8 cellular contexts compared by ENCODE assay signal in genomic region chr1:207454046-207454964, GRCh38. TPM values are rescaled to one million over a fixed set of nuclear protein-coding genes. Genes with fewer than 3 reads are reported as not detected.
DNase-seq lines count a peak whose midpoint lies in the region; ATAC-seq, FAIRE-seq and TF ChIP-seq lines count a peak whose summit lies in the region.

CR2 (plus strand) TSS chr1:207454328; CDS start chr1:207454419, 91 bp downstream.

- FAIRE-seq in GM12878 (lab: Jason Lieb, UNC) (no peak), keratinocyte (lab: Jason Lieb, UNC) (no peak)

- H3K36me3 ChIP-seq in GM12878 (ENCODE audit: control insufficient read depth in 2 of 2, insufficient read depth in 2 of 2, low read length in 1 of 2) (no peaks in the 10 kb centered on the region), keratinocyte (ENCODE audit: control insufficient read depth in 2 of 2, extremely low read depth in 1 of 2, insufficient read depth in 2 of 2, low read length in 2 of 2) (no peaks in the 10 kb centered on the region)

- H3K9me1 ChIP-seq in keratinocyte (ENCODE audit: control insufficient read depth, extremely low read depth, insufficient read depth, low read length), result no peaks in the 10 kb centered on the region

- BruUV-seq in GM12878 (replicated peaks; lab: Mats Ljungman, UMichigan), result no TSS peak

- H3K27ac ChIP-seq in GM12878 (ENCODE audit: control insufficient read depth, insufficient read depth), result peak within 1 kb of the TSS; percentile 33
- no peak within 1 kb of the TSS for H3K27ac ChIP-seq in keratinocyte (ENCODE audit: control insufficient read depth, insufficient read depth, low read length)

- peak; percentile 51 for TF ChIP-seq RAD21 in GM12878 (IDR thresholded peaks at IDR 0.05; ENCODE audit: insufficient read depth, low read depth, low read length)

- CTCF ChIA-PET in GM12878 (lab: Yijun Ruan, JAX), result interaction anchor here (0.7 to 3.0 kb wide), 15 partner anchors 9 to 401 kb away, joined by 3 to 13 read pairs (median 4); partner anchors contain the start of genes CD55 and PFKFB2

- H3K9me3 ChIP-seq in GM12878 (replicated peaks; ENCODE audit: control insufficient read depth, insufficient read depth, low read length) (no peaks in the 10 kb centered on the region), keratinocyte (ENCODE audit: control insufficient read depth, low read depth, low read length) (no peaks in the 10 kb centered on the region)

- H3K4me3 ChIP-seq in GM12878, result peak within 1 kb of the TSS; percentile 77
- peak within 1 kb of the TSS in 2 of 3 experiments; percentile 16 to 49 for H3K4me3 ChIP-seq in keratinocyte (ENCODE audit: control insufficient read depth in 2 of 3, extremely low read depth in 1 of 3, insufficient read depth in 2 of 3, low read depth in 1 of 3, low read length in 3 of 3)

- DNase-seq in Ammon's horn (ENCODE audit: low spot score) (peak; percentile 4), GM12878 (ENCODE audit: low read depth, low spot score) (no peak), keratinocyte (ENCODE audit: low read depth, low spot score) (no peak), medulla oblongata (ENCODE audit: extremely low spot score) (no peak)
- DNase-seq in stimulated activated CD4-positive, alpha-beta T cell treated with anti-CD3 and anti-CD28 coated beads, Interleukin-1b, Interleukin-23, amount 100 ng/mL, for 4 hours (ENCODE audit: low read depth in 2 of 2), result peak; percentile 18 to 29

- TF ChIP-seq CTCF in GM12878 (IDR thresholded peaks at IDR 0.05 in 2 of 3, conservative IDR thresholded peaks at IDR 0.05 in 1 of 3; ENCODE audit: control insufficient read depth in 2 of 3, extremely low read depth in 1 of 3, insufficient read depth in 1 of 3, low read depth in 3 of 3, low read length in 3 of 3), result peak; percentile 42 to 62 (median 60)
- peak in 2 of 3 experiments; percentile 8 to 34 for TF ChIP-seq CTCF in keratinocyte (optimal IDR thresholded peaks at IDR 0.05 in 1 of 3, IDR thresholded peaks at IDR 0.05 in 1 of 3, conservative IDR thresholded peaks at IDR 0.05 in 1 of 3; ENCODE audit: extremely low read depth in 1 of 3, insufficient read depth in 2 of 3, low read length in 3 of 3)

- 0 out of 4 replicates have a peak, but pooled peaks of 1 of the 2 experiments have one; percentile 7 for TF ChIP-seq EP300 in GM12878 (IDR thresholded peaks at IDR 0.05; ENCODE audit: borderline replicate concordance in 1 of 2, control insufficient read depth in 1 of 2, low read depth in 2 of 2, low read length in 2 of 2)

- ATAC-seq in GM19025 (IDR thresholded peaks at IDR 0.05; ENCODE audit: low read depth, unreplicated experiment) (peak; percentile 77), HG03196 (IDR thresholded peaks at IDR 0.05; ENCODE audit: unreplicated experiment) (peak; percentile 79), SK-N-SH treated with all-trans-retinoic acid at 6 μM for 48 hours (peak; percentile 72), GM12878 (peak; percentile 88)

- H3K9ac ChIP-seq in GM12878 (ENCODE audit: control insufficient read depth, insufficient read depth, low read length), result peak within 1 kb of the TSS; percentile 61
- H3K9ac ChIP-seq in keratinocyte (ENCODE audit: control insufficient read depth, extremely low read depth, insufficient read depth, low read length), result no peak within 1 kb of the TSS

- intact Hi-C loops in GM12878 (cut with micrococcal nuclease; ENCODE audit: unreplicated experiment), result loop anchor here (2.0 kb wide), 2 partner anchors 24 to 44 kb away; no protein-coding TSS in a partner anchor

- H3K4me1 ChIP-seq in GM12878 (ENCODE audit: control insufficient read depth, insufficient read depth, low read length) (peaks cover 15% of the 10 kb centered on the region), keratinocyte (ENCODE audit: control insufficient read depth, extremely low read depth, insufficient read depth, low read length) (peaks cover 4% of the 10 kb centered on the region)

- peak; percentile 95 for TF ChIP-seq POLR2A in GM12878 (IDR thresholded peaks at IDR 0.05; ENCODE audit: low read depth, low read length)

- H4K20me1 ChIP-seq in GM12878 (ENCODE audit: control insufficient read depth, insufficient read depth), result no peaks in the 10 kb centered on the region
- H4K20me1 ChIP-seq in keratinocyte (ENCODE audit: control insufficient read depth, extremely low read depth, insufficient read depth, low read length), result no peaks in the 10 kb centered on the region

- RAD21 ChIA-PET in GM12878 (lab: Charles Lee; ENCODE audit: unreplicated experiment), result interaction anchor here (1.1 to 3.1 kb wide), 14 partner anchors 8 to 133 kb away, joined by 3 to 11 read pairs (median 4); partner anchors contain the start of genes CD55 and CR1

- H3K4me2 ChIP-seq in GM12878 (ENCODE audit: control insufficient read depth, insufficient read depth) (peak within 1 kb of the TSS; percentile 81), keratinocyte (ENCODE audit: control insufficient read depth, extremely low read depth, insufficient read depth, low read depth, low read length) (peak within 1 kb of the TSS; percentile 68)

- dilution Hi-C loops in keratinocyte (cut with MboI; ENCODE audit: extremely low pct_ligation_motif_present, low sequenced_read_pairs), result no loop called here

- SMC1A ChIA-PET in GM12878 (lab: Charles Lee; ENCODE audit: uncharacterized antibody, unreplicated experiment), result interaction anchor here (0.6 to 2.9 kb wide), 14 partner anchors 9 to 67 kb away, joined by 3 to 29 read pairs (median 5); partner anchors contain the start of gene CR1

- under 1% methylated on average over 73 of the region's 75 CpGs for WGBS in GM12878 (ENCODE audit: insufficient coverage, insufficient replicate concordance, low lambda C conversion rate, missing lambda C conversion rate)

- in situ Hi-C loops in GM12878 (cut with MboI), result no loop called here

- H3K79me2 ChIP-seq in GM12878 (ENCODE audit: control insufficient read depth, insufficient read depth, low read length) (peaks cover 19% of the 10 kb centered on the region), keratinocyte (ENCODE audit: control insufficient read depth, insufficient read depth, low read length) (no peaks in the 10 kb centered on the region)

- POLR2A ChIA-PET in GM12878 (lab: Charles Lee), result interaction anchor here (1.0 to 2.0 kb wide), 4 partner anchors 17 to 44 kb away, joined by 3 to 5 read pairs (median 4); partner anchors contain the start of gene CR1

- H2AFZ ChIP-seq in GM12878 (ENCODE audit: control insufficient read depth, low read depth, low read length), result peak within 1 kb of the TSS; percentile 42
- no peak within 1 kb of the TSS for H2AFZ ChIP-seq in keratinocyte (ENCODE audit: control insufficient read depth, low read length)

- H3K27me3 ChIP-seq in GM12878 (replicated peaks in 1 of 2; ENCODE audit: control insufficient read depth in 2 of 2, insufficient read depth in 2 of 2, low read length in 1 of 2) (no peaks in the 10 kb centered on the region), keratinocyte (ENCODE audit: control insufficient read depth, extremely low read depth, insufficient read depth, low read length) (peaks cover 59% of the 10 kb centered on the region)

TF ChIP-seq in SK-N-SH treated with all-trans-retinoic acid at 6 μM for 48 hours, 23 proteins besides CTCF, POLR2A, EP300 and RAD21:
- TF ChIP-seq ZNF70 (CRISPR knock-in tag; IDR thresholded peaks at IDR 0.05) (no peak), TCF4 (CRISPR knock-in tag; IDR thresholded peaks at IDR 0.05; ENCODE audit: borderline replicate concordance) (no peak), ZC3H10 (CRISPR knock-in tag; IDR thresholded peaks at IDR 0.05) (no peak), ZFP30 (CRISPR knock-in tag; IDR thresholded peaks at IDR 0.05) (no peak), ZNF565 (CRISPR knock-in tag; conservative IDR thresholded peaks at IDR 0.05; ENCODE audit: low read depth) (no peak), ARNTL (CRISPR knock-in tag; IDR thresholded peaks at IDR 0.05; ENCODE audit: borderline replicate concordance, low read depth) (no peak)

RNA-seq across cellular contexts. Expression of gene CR2, which starts in this region (rescaled TPM):
- 117 and 119 TPM in 2 replicates for total RNA-seq in GM12878 (2013; cell fraction: nucleolus; rRNA removed)
- total RNA-seq in GM12878 (2014; rRNA removed) (48.8 and 56.5 TPM in 2 replicates), GM12878 (2014; rRNA removed; fragmentation: Illumina TruSeq; extraction: Trizol) (46.1 and 55.3 TPM in 2 replicates), GM12878 (2021) (67.3 and 74.8 TPM in 2 replicates)
- polyA plus RNA-seq in GM12878 (2011; ENCODE audit: low read depth), result 75.4 TPM
- polyA plus RNA-seq in GM12878 (2011; rRNA removed) (2.0 and 2.2 TPM in 2 replicates), GM12878 (2014; fragmentation: Illumina TruSeq; extraction: Trizol) (72.8 and 102 TPM in 2 replicates), GM12878 (2014; fragmentation: Nextera tagmentation; extraction: Ambion mirVana) (10 to 100 TPM; 21.1 to 24.4 TPM), GM12878 (2014; rRNA removed) (43.7 and 52.3 TPM in 2 replicates), GM12878 (2016; fragmentation: Nextera tagmentation; extraction: Ambion mirVana) (10 to 100 TPM; 58.2 to 64.3 TPM), keratinocyte (not detected in 3 replicates)
- 1.2 and 1.8 TPM in 2 replicates for polyA plus RNA-seq in GM12878 (2011; cell fraction: cytosol; rRNA removed)
- 4.1 and 6.6 TPM in 2 replicates for polyA plus RNA-seq in GM12878 (2011; cell fraction: nucleus; rRNA removed)
- 46.0 and 59.9 TPM in 2 replicates for polyA plus RNA-seq in GM12878 (2012)
- 0.93 and 1.5 TPM in 2 replicates for polyA minus RNA-seq in GM12878 (2011; rRNA and poly(A)+ RNA removed)
- 0.73 and 0.94 TPM in 2 replicates for polyA minus RNA-seq in GM12878 (2011; cell fraction: cytosol; rRNA and poly(A)+ RNA removed)
- polyA minus RNA-seq in GM12878 (2011; cell fraction: nucleus; rRNA and poly(A)+ RNA removed), result 1.8 and 2.1 TPM in 2 replicates
- polyA plus RNA-seq in keratinocyte (2011; ENCODE audit: low read depth), result not detected
- polyA plus RNA-seq in keratinocyte (2011; cell fraction: cytosol; rRNA removed), result not detected in 2 replicates
- not detected in 2 replicates for polyA plus RNA-seq in keratinocyte (2011; cell fraction: nucleus; rRNA removed)
- not detected in 2 replicates for polyA plus RNA-seq in keratinocyte (2012; ENCODE audit: low replicate concordance)
- not detected in 3 replicates for polyA minus RNA-seq in keratinocyte
- polyA minus RNA-seq in keratinocyte (2011; cell fraction: cytosol; rRNA and poly(A)+ RNA removed), result not detected
- 0.11 TPM in 1 of 2 replicates, not detected in the other for polyA minus RNA-seq in keratinocyte (2011; cell fraction: nucleus; rRNA and poly(A)+ RNA removed)

Comparison
In these comparisons a context has a peak if more than half of its experiments do, and no peak if none do; other contexts are left out.
1. DNase-seq: peak in Ammon's horn (single experiment) and stimulated activated CD4-positive, alpha-beta T cell treated with anti-CD3 and anti-CD28 coated beads, Interleukin-1b, Interleukin-23, amount 100 ng/mL, for 4 hours (2 of 2); none in GM12878 (single experiment), keratinocyte (single experiment) and medulla oblongata (single experiment).
2. Peak in every context shown above with its lines, with median percentiles within 50 percentile points of each other: ATAC-seq.